23 cellular contexts compared by ENCODE assay signal in the genomic region with DNA sequence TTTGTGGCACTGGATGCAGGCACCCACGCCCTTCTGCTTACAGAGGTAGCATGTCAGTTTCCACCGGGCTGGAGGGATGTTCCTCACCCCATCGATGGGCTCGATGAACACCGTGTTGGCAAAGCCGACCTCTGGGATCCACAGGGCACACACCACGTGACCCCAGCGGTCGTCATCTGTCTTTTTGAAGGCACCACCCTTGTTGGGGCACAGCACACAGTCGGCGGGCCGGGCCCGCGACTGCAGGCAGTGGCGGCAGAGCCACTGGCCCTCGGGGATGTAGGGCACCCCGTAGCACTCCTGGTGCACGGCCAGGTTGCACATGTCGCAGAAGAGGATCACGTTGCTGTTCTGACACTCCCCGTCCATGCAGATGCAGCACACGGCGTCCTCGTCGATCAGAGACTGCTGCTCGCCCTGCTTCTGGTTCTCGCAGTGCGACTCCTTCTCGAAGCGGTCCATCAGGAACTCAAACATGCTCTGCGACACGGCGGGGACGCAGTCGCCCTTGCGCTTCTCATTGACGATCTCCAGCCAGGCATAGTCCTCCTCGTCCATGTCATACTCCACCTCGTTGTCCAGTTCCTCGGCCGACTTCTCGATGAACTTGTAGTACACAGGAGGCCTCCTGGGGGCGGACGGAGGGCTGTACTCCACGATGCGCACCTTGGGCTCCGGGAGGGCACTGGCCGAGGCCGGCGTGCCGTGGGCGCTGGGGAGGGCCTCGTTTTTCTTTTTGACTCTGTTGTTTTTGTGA. TPM values are rescaled to one million over a fixed set of nuclear protein-coding genes. Genes with fewer than 3 reads are reported as not detected.
DNase-seq lines count a peak whose midpoint lies in the region; ATAC-seq and TF ChIP-seq lines count a peak whose summit lies in the region.
"Had no signal": no experiment of that assay in that cellular context is flagged by ENCODE, and none has a peak within 500 bp of the region (broad histone marks: within the 10 kb centered on the region; RNA-seq: fewer than 3 reads in every experiment).

No MANE protein-coding gene starts in this region.

- no peak overlapping the region for H2BK120ac ChIP-seq in trophoblast cell (ENCODE audit: insufficient read depth, low read length, poor library complexity)

- no peaks in the 10 kb centered on the region for H3K9me2 ChIP-seq in PC-3 (replicated peaks; ENCODE audit: low read length)

- no peaks in the 10 kb centered on the region for H3K27me3 ChIP-seq in PC-3 (ENCODE audit: low read length)
- H3K27me3 ChIP-seq in endodermal cell (ENCODE audit: control insufficient read depth, insufficient read depth, low read length, poor library complexity, severe bottlenecking): no peaks in the 10 kb centered on the region
- H3K27me3 ChIP-seq in trophoblast cell (ENCODE audit: insufficient read depth, low read length): no peaks in the 10 kb centered on the region
- H3K27me3 ChIP-seq: BLaER1 treated with 17β-estradiol and CSF1 and Interleukin-3, amounts not matched to agents 10 nM and 100 nM; upper lobe of right lung had no signal

- TSS peak; percentile 12 for BruUV-seq in PC-3 (replicated peaks; lab: Mats Ljungman, UMichigan)

- H3K27me3 Mint-ChIP-seq in activated naive CD4-positive, alpha-beta T cell treated with anti-CD3 and anti-CD28 coated beads, Interleukin-2, amount 10 ng/mL, durations not matched to agents 7 days and 5 days: no peaks in the 10 kb centered on the region
- H3K27me3 Mint-ChIP-seq in endodermal cell (ENCODE audit: insufficient read depth): no peaks in the 10 kb centered on the region
- H3K27me3 Mint-ChIP-seq: activated CD8-positive, alpha-beta memory T cell treated with anti-CD3 and anti-CD28 coated beads, Interleukin-2, amount 10 ng/mL, durations not matched to agents 7 days and 5 days had no signal

- H3K79me2 ChIP-seq in PC-3 (ENCODE audit: low read length): peaks cover 87% of the 10 kb centered on the region
- peaks cover 43% of the 10 kb centered on the region for H3K79me2 ChIP-seq in trophoblast cell (ENCODE audit: control insufficient read depth, insufficient read depth, low read length, poor library complexity)

- peak overlapping the region; percentile 37 for H3K27ac Mint-ChIP-seq in activated naive CD4-positive, alpha-beta T cell treated with anti-CD3 and anti-CD28 coated beads, Interleukin-2, amount 10 ng/mL, durations not matched to agents 7 days and 5 days
- H3K27ac Mint-ChIP-seq in endodermal cell: peak overlapping the region; percentile 44

- ATAC-seq in PC-3 (no peak), GM18517 (IDR thresholded peaks at IDR 0.05; ENCODE audit: unreplicated experiment) (no peak)
- ATAC-seq: activated CD8-positive, alpha-beta memory T cell treated with anti-CD3 and anti-CD28 coated beads, Interleukin-2, amount 10 ng/mL, durations not matched to agents 7 days and 5 days; left cardiac atrium; upper lobe of right lung had no signal

- H3K9me3 Mint-ChIP-seq in activated naive CD4-positive, alpha-beta T cell treated with anti-CD3 and anti-CD28 coated beads, Interleukin-2, amount 10 ng/mL, durations not matched to agents 7 days and 5 days: no peaks in the 10 kb centered on the region
- H3K9me3 Mint-ChIP-seq in endodermal cell: no peaks in the 10 kb centered on the region

- H3F3A ChIP-seq in PC-3 (ENCODE audit: low read length, unreplicated experiment): no peaks in the 10 kb centered on the region

- H3K4me1 ChIP-seq in PC-3 (ENCODE audit: insufficient read depth, low read length) (peaks cover 12% of the 10 kb centered on the region), endodermal cell (ENCODE audit: control insufficient read depth, insufficient read depth, low read length) (no peaks in the 10 kb centered on the region), trophoblast cell (ENCODE audit: control insufficient read depth in 1 of 2, insufficient read depth in 2 of 2, low read length in 2 of 2) (peaks cover 17 to 22% of the 10 kb centered on the region in 2 experiments)

- H3K23ac ChIP-seq in trophoblast cell (ENCODE audit: low read length): no peak overlapping the region

- no peak overlapping the region for H2AFZ ChIP-seq in PC-3 (ENCODE audit: low read length)
- no peak overlapping the region for H2AFZ ChIP-seq in trophoblast cell (ENCODE audit: insufficient read depth, low read length, poor library complexity)

- DNase-seq in activated naive CD4-positive, alpha-beta T cell treated with anti-CD3 and anti-CD28 coated beads, Interleukin-2, amount 10 ng/mL, durations not matched to agents 7 days and 5 days: no peak
- no peak for DNase-seq in activated naive CD4-positive, alpha-beta T cell treated with Interleukin-2 at 50 U/mL for 16 hours
- DNase-seq in PC-3 (no peak), endodermal cell (no peak), trophoblast cell (no peak), mucosa of gallbladder (ENCODE audit: low spot score) (no peak)
- no peak for DNase-seq in effector CD4-positive, alpha-beta T cell
- DNase-seq: activated CD4-positive, alpha-beta T cell treated with anti-CD3 and anti-CD28 coated beads for 4 hours; activated CD8-positive, alpha-beta memory T cell treated with anti-CD3 and anti-CD28 coated beads, Interleukin-2, amount 10 ng/mL, durations not matched to agents 7 days and 5 days; activated gamma-delta T cell treated with Interleukin-2 at 50 U/mL for 16 hours; amniotic stem cell; dermis blood vessel endothelial cell; GDM1; head of caudate nucleus; left cardiac atrium; NCI-H187 treated with DMSO at 0.1 percent for 48 hours; NCI-H748 treated with DMSO at 0.1 percent for 48 hours; upper lobe of right lung had no signal

- no peak overlapping the region for H3K14ac ChIP-seq in trophoblast cell (ENCODE audit: low read length)

- H3K4me3 ChIP-seq in PC-3 (ENCODE audit: low read length) (no peak overlapping the region), endodermal cell (ENCODE audit: low read length) (no peak overlapping the region), trophoblast cell (ENCODE audit: low read depth, low read length) (no peak overlapping the region)
- H3K4me3 ChIP-seq: HAP-1, prostate gland, upper lobe of right lung had no signal

- 96 to 97% methylated on average over 37 to 53 of the region's 53 CpGs for WGBS in endodermal cell (ENCODE audit: insufficient coverage in 1 of 2, insufficient read length in 1 of 2), 2 experiments
- WGBS in trophoblast cell (ENCODE audit: extremely low coverage, insufficient coverage, insufficient read length): no CpG with 5 or more reads among the region's 53 CpGs

- H3K4me2 ChIP-seq in PC-3 (ENCODE audit: low read length) (no peak overlapping the region), trophoblast cell (ENCODE audit: low read length) (no peak overlapping the region)
- H3K4me2 ChIP-seq: KMS-11 had no signal

- no peak overlapping the region for H4K12ac ChIP-seq in trophoblast cell (ENCODE audit: low read depth, low read length)

- H3K79me1 ChIP-seq in trophoblast cell (ENCODE audit: low read length): peaks cover 13% of the 10 kb centered on the region

- H4K8ac ChIP-seq in trophoblast cell (ENCODE audit: low read depth, low read length): no peak overlapping the region

- H4K20me1 ChIP-seq in PC-3 (ENCODE audit: low read length): peaks cover 43% of the 10 kb centered on the region

- TF ChIP-seq CTCF in PC-3 (conservative IDR thresholded peaks at IDR 0.05; ENCODE audit: low read depth, low read length) (no peak), endodermal cell (conservative IDR thresholded peaks at IDR 0.05) (no peak)

- no peak overlapping the region for H3K4me3 Mint-ChIP-seq in activated naive CD4-positive, alpha-beta T cell treated with anti-CD3 and anti-CD28 coated beads, Interleukin-2, amount 10 ng/mL, durations not matched to agents 7 days and 5 days
- H3K4me3 Mint-ChIP-seq in endodermal cell: no peak overlapping the region
- H3K4me3 Mint-ChIP-seq: activated CD8-positive, alpha-beta memory T cell treated with anti-CD3 and anti-CD28 coated beads, Interleukin-2, amount 10 ng/mL, durations not matched to agents 7 days and 5 days had no signal

- H3K4me1 Mint-ChIP-seq in activated naive CD4-positive, alpha-beta T cell treated with anti-CD3 and anti-CD28 coated beads, Interleukin-2, amount 10 ng/mL, durations not matched to agents 7 days and 5 days: peaks cover 43% of the 10 kb centered on the region
- H3K4me1 Mint-ChIP-seq in endodermal cell: peaks cover 30% of the 10 kb centered on the region

- peaks cover 54% of the 10 kb centered on the region for H3K36me3 Mint-ChIP-seq in activated naive CD4-positive, alpha-beta T cell treated with anti-CD3 and anti-CD28 coated beads, Interleukin-2, amount 10 ng/mL, durations not matched to agents 7 days and 5 days
- peaks cover 64% of the 10 kb centered on the region for H3K36me3 Mint-ChIP-seq in endodermal cell (ENCODE audit: low read depth)

- no peak overlapping the region for H4K91ac ChIP-seq in trophoblast cell (ENCODE audit: low read depth, low read length)

- peak overlapping the region; percentile 35 for H3K4ac ChIP-seq in trophoblast cell (ENCODE audit: low read depth, low read length)

- H3K18ac ChIP-seq in trophoblast cell (ENCODE audit: low read length): no peak overlapping the region

- H3K9ac ChIP-seq in PC-3 (ENCODE audit: low read length) (no peak overlapping the region), endodermal cell (ENCODE audit: extremely low read depth, low read length, poor library complexity, severe bottlenecking) (no peak overlapping the region), trophoblast cell (ENCODE audit: low read length) (no peak overlapping the region)
- H3K9ac ChIP-seq: KMS-11 had no signal

- H3K27ac ChIP-seq in PC-3 (ENCODE audit: low read length): no peak overlapping the region
- H3K27ac ChIP-seq in endodermal cell (ENCODE audit: low read depth, low read length): no peak overlapping the region
- no peak overlapping the region for H3K27ac ChIP-seq in trophoblast cell (ENCODE audit: low read depth, low read length)
- H3K27ac ChIP-seq: KMS-11, prostate gland, upper lobe of right lung had no signal

- H2BK12ac ChIP-seq in trophoblast cell (ENCODE audit: low read length): no peak overlapping the region

- H2AK5ac ChIP-seq in trophoblast cell (ENCODE audit: low read length): no peak overlapping the region

- H3K9me3 ChIP-seq in PC-3 (ENCODE audit: low read length): no peaks in the 10 kb centered on the region
- no peaks in the 10 kb centered on the region for H3K9me3 ChIP-seq in endodermal cell (ENCODE audit: control insufficient read depth, low read length)
- H3K9me3 ChIP-seq in trophoblast cell (ENCODE audit: insufficient read depth, low read depth, low read length): peaks cover 2% of the 10 kb centered on the region
- H3K9me3 ChIP-seq: BLaER1 treated with 17β-estradiol and CSF1 and Interleukin-3, amounts not matched to agents 10 nM and 100 nM; HAP-1; prostate gland; upper lobe of right lung had no signal

- intact Hi-C loops in PC-3 (cut with micrococcal nuclease): no loop called here

- H3K36me3 ChIP-seq in PC-3 (ENCODE audit: low read depth, low read length) (peaks cover 13% of the 10 kb centered on the region; the same call in 1 of the 2 replicates), endodermal cell (ENCODE audit: control insufficient read depth, insufficient read depth, low read length) (peaks cover 67% of the 10 kb centered on the region), trophoblast cell (ENCODE audit: control insufficient read depth in 1 of 2, insufficient read depth in 2 of 2, low read length in 2 of 2) (peaks cover 51 to 57% of the 10 kb centered on the region in 2 experiments)

- no peak overlapping the region for H2BK5ac ChIP-seq in trophoblast cell (ENCODE audit: low read depth, low read length, poor library complexity)

- POLR2A ChIA-PET in PC-3 (lab: Charles Lee; ENCODE audit: unreplicated experiment): no interaction called here

- CTCF ChIA-PET in activated naive CD4-positive, alpha-beta T cell treated with anti-CD3 and anti-CD28 coated beads, Interleukin-2, amount 10 ng/mL, durations not matched to agents 7 days and 5 days (lab: Charles Lee): no interaction called here
- CTCF ChIA-PET in PC-3 (lab: Charles Lee): no interaction called here

RNA-seq across cellular contexts. Expression of gene BRD1, which starts 4.2 kb away (rescaled TPM):
- total RNA-seq in PC-3 (2014; rRNA removed) (19.1 and 23.0 TPM in 2 replicates), endodermal cell (10 to 100 TPM; 49.5 to 54.9 TPM), mucosa of gallbladder (45.3 TPM)
- polyA plus RNA-seq in endodermal cell (2013, experiment 1 of 2): 39.8 TPM
- 36.7 TPM for polyA plus RNA-seq in endodermal cell (2013, experiment 2 of 2)
- 18.7 and 19.7 TPM in 2 replicates for polyA plus RNA-seq in trophoblast cell (2013)

RNA-seq across cellular contexts. Expression of gene ZBED4, which starts 30.2 kb away (rescaled TPM):
- 11.5 and 14.3 TPM in 2 replicates for total RNA-seq in PC-3 (2014; rRNA removed)
- 10 to 100 TPM; 22.0 to 26.6 TPM for total RNA-seq in endodermal cell
- 31.2 TPM for polyA plus RNA-seq in endodermal cell (2013, experiment 1 of 2)
- polyA plus RNA-seq in endodermal cell (2013, experiment 2 of 2): 29.0 TPM
- 16.0 and 16.8 TPM in 2 replicates for polyA plus RNA-seq in trophoblast cell (2013)
- total RNA-seq in mucosa of gallbladder: 11.2 TPM
